In genomic region chrX:4435905-4436304, GRCh38 we compare ENCODE assay signal across 24 cellular contexts.
A peak's percentile ranks its signal among the peaks of the same experiment; 100 is the strongest.
DNase-seq lines count a peak whose midpoint lies in the region; TF ChIP-seq lines count a peak whose summit lies in the region.
"Had no signal": no experiment of that assay in that cellular context is flagged by ENCODE, and none has a peak within 500 bp of the region (broad histone marks: within the 10 kb centered on the region; RNA-seq: fewer than 3 reads in every experiment).

No MANE protein-coding gene starts in this region.

- H4K8ac ChIP-seq in mesendoderm (ENCODE audit: low read depth, low read length): no peak overlapping the region

- peaks cover 2% of the 10 kb centered on the region for H3K27me3 Mint-ChIP-seq in neural progenitor cell (ENCODE audit: insufficient read depth, low read depth)
- no peaks in the 10 kb centered on the region for H3K27me3 Mint-ChIP-seq in endothelial cell (ENCODE audit: unreplicated experiment)
- H3K27me3 Mint-ChIP-seq: CD4-positive, alpha-beta T cell; CD8-positive, alpha-beta memory T cell had no signal

- H3K9me3 ChIP-seq in hepatocyte (ENCODE audit: low read depth) (no peaks in the 10 kb centered on the region), neural progenitor cell (ENCODE audit: low read depth) (no peaks in the 10 kb centered on the region)
- H3K9me3 ChIP-seq: A549, BE2C, HAP-1 had no signal

- H2BK5ac ChIP-seq in mesendoderm (ENCODE audit: low read length): no peak overlapping the region

- H3K79me1 ChIP-seq in mesendoderm (ENCODE audit: low read length): no peaks in the 10 kb centered on the region

- H3K4me3 Mint-ChIP-seq in neural progenitor cell (no peak overlapping the region), endothelial cell (ENCODE audit: unreplicated experiment) (no peak overlapping the region)
- H3K4me3 Mint-ChIP-seq: CD14-positive monocyte; CD4-positive, alpha-beta T cell; CD8-positive, alpha-beta memory T cell; HFFc6 had no signal

- H3K36me3 Mint-ChIP-seq in neural progenitor cell: no peaks in the 10 kb centered on the region
- H3K36me3 Mint-ChIP-seq in endothelial cell (ENCODE audit: low read depth, unreplicated experiment): no peaks in the 10 kb centered on the region
- H3K36me3 Mint-ChIP-seq: CD14-positive monocyte; CD8-positive, alpha-beta memory T cell had no signal

- WGBS in hepatocyte (ENCODE audit: low lambda C conversion rate, missing lambda C conversion rate): 40% methylated on average over 4 of the region's 4 CpGs
- no CpG with 5 or more reads among the region's 4 CpGs for WGBS in mesendoderm (ENCODE audit: extremely low coverage, insufficient coverage, low lambda C conversion rate)
- WGBS in lower leg skin, 2 donors: 35 to 45% methylated on average over 4 of the region's 4 CpGs

- intact Hi-C loops in lower leg skin (cut with DNase I; ENCODE audit: low total_unique reads): no loop called here

- TF ChIP-seq CTCF in hepatocyte (IDR thresholded peaks at IDR 0.05; ENCODE audit: poor library complexity): no peak
- no peak for TF ChIP-seq CTCF in neural progenitor cell (IDR thresholded peaks at IDR 0.05)
- TF ChIP-seq CTCF in lower leg skin (IDR thresholded peaks at IDR 0.05): no peak
- no peak for TF ChIP-seq CTCF in endothelial cell (IDR thresholded peaks at IDR 0.05; ENCODE audit: unreplicated experiment)

- H2BK120ac ChIP-seq in mesendoderm (ENCODE audit: low read depth, low read length): no peak overlapping the region

- no peak overlapping the region for H3K56ac ChIP-seq in mesendoderm (ENCODE audit: low read length)

- H2AK5ac ChIP-seq in mesendoderm (ENCODE audit: low read length): no peak overlapping the region

- no peak overlapping the region for H4K5ac ChIP-seq in mesendoderm (ENCODE audit: low read length)

- H3K79me2 ChIP-seq in hepatocyte (no peaks in the 10 kb centered on the region), mesendoderm (ENCODE audit: control insufficient read depth, insufficient read depth, low read length) (no peaks in the 10 kb centered on the region), neural progenitor cell (ENCODE audit: low read depth) (no peaks in the 10 kb centered on the region)

- H3K4me3 ChIP-seq in hepatocyte (no peak overlapping the region), mesendoderm (ENCODE audit: low read length) (no peak overlapping the region), neural progenitor cell (no peak overlapping the region), lower leg skin (ENCODE audit: low read depth, poor library complexity, severe bottlenecking) (no peak overlapping the region)
- H3K4me3 ChIP-seq: A549; BLaER1 treated with 17β-estradiol and CSF1 and Interleukin-3, amounts not matched to agents 10 nM and 100 nM; HAP-1 had no signal

- H3K4me1 ChIP-seq in hepatocyte (ENCODE audit: insufficient read depth): no peaks in the 10 kb centered on the region
- H3K4me1 ChIP-seq in mesendoderm (ENCODE audit: control insufficient read depth, low read depth, low read length): no peaks in the 10 kb centered on the region
- peaks cover 11% of the 10 kb centered on the region for H3K4me1 ChIP-seq in neural progenitor cell
- H3K4me1 ChIP-seq: A549; BE2C; BLaER1 treated with 17β-estradiol and CSF1 and Interleukin-3, amounts not matched to agents 10 nM and 100 nM; HAP-1 had no signal

- peak overlapping the region; percentile 20 for H3K27ac ChIP-seq in hepatocyte
- no peak overlapping the region for H3K27ac ChIP-seq in mesendoderm (ENCODE audit: low read depth, low read length)
- H3K27ac ChIP-seq in neural progenitor cell: no peak overlapping the region
- H3K27ac ChIP-seq: A549; BLaER1 treated with 17β-estradiol and CSF1 and Interleukin-3, amounts not matched to agents 10 nM and 100 nM had no signal

- H3K36me3 ChIP-seq in hepatocyte (replicated peaks; ENCODE audit: insufficient read depth, low read depth) (no peaks in the 10 kb centered on the region), mesendoderm (ENCODE audit: control insufficient read depth, insufficient read depth, low read length) (no peaks in the 10 kb centered on the region), neural progenitor cell (no peaks in the 10 kb centered on the region)
- H3K36me3 ChIP-seq: BE2C; BLaER1 treated with 17β-estradiol and CSF1 and Interleukin-3, amounts not matched to agents 10 nM and 100 nM; HAP-1 had no signal

- no peak overlapping the region for H2AFZ ChIP-seq in hepatocyte
- no peak overlapping the region for H2AFZ ChIP-seq in neural progenitor cell (replicated peaks)

- H3K9me2 ChIP-seq in hepatocyte (replicated peaks; ENCODE audit: insufficient read depth): no peaks in the 10 kb centered on the region

- H3K4ac ChIP-seq in mesendoderm (ENCODE audit: low read depth, low read length): no peak overlapping the region

- H2BK15ac ChIP-seq in mesendoderm (replicated peaks; ENCODE audit: low read depth): no peak overlapping the region

- H3K4me2 ChIP-seq in hepatocyte (no peak overlapping the region), mesendoderm (ENCODE audit: low read length) (no peak overlapping the region), neural progenitor cell (no peak overlapping the region)
- H3K4me2 ChIP-seq: A549; BLaER1 treated with 17β-estradiol and CSF1 and Interleukin-3, amounts not matched to agents 10 nM and 100 nM had no signal

- H3K27ac Mint-ChIP-seq in neural progenitor cell: no peak overlapping the region
- H3K27ac Mint-ChIP-seq in endothelial cell (ENCODE audit: unreplicated experiment): no peak overlapping the region
- H3K27ac Mint-ChIP-seq: CD14-positive monocyte; CD4-positive, alpha-beta T cell; CD8-positive, alpha-beta memory T cell; HFFc6 had no signal

- no peaks in the 10 kb centered on the region for H3F3A ChIP-seq in neural progenitor cell (ENCODE audit: low read depth)

- peak; percentile 8 for DNase-seq in ELF-1 (ENCODE audit: low read depth, low spot score)
- no peak for DNase-seq in hepatocyte (ENCODE audit: low spot score)
- peak; percentile 1 for DNase-seq in mesendoderm
- peak; percentile 64 for DNase-seq in neural progenitor cell (ENCODE audit: low spot score)
- no peak for DNase-seq in lower leg skin (ENCODE audit: low spot score in 2 of 2)
- DNase-seq in medulla oblongata (ENCODE audit: extremely low spot score): no peak
- no peak for DNase-seq in endothelial cell (ENCODE audit: low spot score)
- DNase-seq in HK-2 (ENCODE audit: unreplicated experiment): no peak
- DNase-seq: 8988T; ACHN; AML-193; BE2C; CD4-positive, alpha-beta T cell; CD8-positive, alpha-beta memory T cell; DMS 273 treated with DMSO at 0.1 percent for 48 hours; DMS79; EL; GF-D8; GOT3; HFFc6 had no signal

- H3K9ac ChIP-seq in mesendoderm (ENCODE audit: low read length) (no peak overlapping the region), neural progenitor cell (no peak overlapping the region)
- H3K9ac ChIP-seq: BLaER1 treated with 17β-estradiol and CSF1 and Interleukin-3, amounts not matched to agents 10 nM and 100 nM had no signal

- H3K18ac ChIP-seq in mesendoderm (ENCODE audit: low read length): no peak overlapping the region

- H4K20me1 ChIP-seq in hepatocyte (ENCODE audit: insufficient read depth, poor library complexity, severe bottlenecking) (no peaks in the 10 kb centered on the region), neural progenitor cell (ENCODE audit: low read depth) (no peaks in the 10 kb centered on the region)
- H4K20me1 ChIP-seq: BLaER1 treated with 17β-estradiol and CSF1 and Interleukin-3, amounts not matched to agents 10 nM and 100 nM had no signal

- H3K9me3 Mint-ChIP-seq in neural progenitor cell: no peaks in the 10 kb centered on the region
- no peaks in the 10 kb centered on the region for H3K9me3 Mint-ChIP-seq in endothelial cell (ENCODE audit: unreplicated experiment)
- H3K9me3 Mint-ChIP-seq: CD4-positive, alpha-beta T cell; HFFc6 had no signal

- H3K23ac ChIP-seq in mesendoderm (ENCODE audit: low read length): no peak overlapping the region

- H3K4me1 Mint-ChIP-seq in neural progenitor cell (peaks cover 2% of the 10 kb centered on the region), endothelial cell (ENCODE audit: unreplicated experiment) (no peaks in the 10 kb centered on the region)
- H3K4me1 Mint-ChIP-seq: CD14-positive monocyte; CD8-positive, alpha-beta memory T cell had no signal

- H3K27me3 ChIP-seq in hepatocyte: no peaks in the 10 kb centered on the region
- H3K27me3 ChIP-seq in mesendoderm (ENCODE audit: insufficient read depth, low read length, poor library complexity): no peaks in the 10 kb centered on the region
- no peaks in the 10 kb centered on the region for H3K27me3 ChIP-seq in neural progenitor cell
- H3K27me3 ChIP-seq: BE2C; BLaER1 treated with 17β-estradiol and CSF1 and Interleukin-3, amounts not matched to agents 10 nM and 100 nM had no signal

- no peak for TF ChIP-seq POLR2A in lower leg skin (IDR thresholded peaks at IDR 0.05)

Comparison
In these comparisons a context has a peak if more than half of its experiments do, and no peak if none do; other contexts are left out.
1. DNase-seq: peak in ELF-1 (single experiment), mesendoderm (single experiment) and neural progenitor cell (single experiment); none in hepatocyte (single experiment), lower leg skin (0 of 2), medulla oblongata (single experiment), endothelial cell (single experiment) and HK-2 (single experiment).